ENCODE assay signal across 22 cellular contexts in the genomic region with DNA sequence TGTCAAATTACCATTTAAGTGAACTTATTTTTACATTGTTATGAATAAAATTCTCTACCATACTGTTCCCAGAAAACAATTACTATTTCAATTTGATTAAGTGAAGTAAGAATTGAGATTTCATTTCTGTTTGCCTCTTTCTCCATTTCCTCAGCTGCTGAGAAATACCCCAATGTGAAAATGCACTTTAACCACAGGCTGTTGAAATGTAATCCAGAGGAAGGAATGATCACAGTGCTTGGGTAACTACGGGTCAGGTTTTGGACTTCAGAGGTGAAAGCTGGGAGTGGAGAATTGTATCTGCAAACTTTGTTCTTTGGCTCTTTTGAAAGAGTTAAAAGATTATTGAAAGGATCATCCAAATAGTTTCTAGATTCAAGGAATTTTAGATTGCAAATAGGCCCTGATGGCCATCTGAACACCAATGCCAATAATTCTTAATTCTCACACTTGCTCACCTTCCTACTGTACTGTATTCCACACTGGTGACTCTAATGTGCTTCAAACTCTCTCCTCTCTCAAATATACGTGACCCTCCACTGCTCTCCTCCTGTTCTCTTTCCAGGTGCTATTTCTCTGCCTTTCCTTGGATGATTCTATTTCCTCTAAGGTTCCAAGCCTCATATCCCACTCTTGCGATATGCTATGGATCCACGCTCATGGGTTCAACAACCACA. TPM values are rescaled to one million over a fixed set of nuclear protein-coding genes. Genes with fewer than 3 reads are reported as not detected.
A peak's percentile ranks its signal among the peaks of the same experiment; 100 is the strongest.
DNase-seq lines count a peak whose midpoint lies in the region; ATAC-seq and TF ChIP-seq lines count a peak whose summit lies in the region.
"Had no signal": no experiment of that assay in that cellular context is flagged by ENCODE, and none has a peak within 500 bp of the region (broad histone marks: within the 10 kb centered on the region; RNA-seq: fewer than 3 reads in every experiment).

No MANE protein-coding gene starts in this region.

- H3K27me3 Mint-ChIP-seq in naive B cell, result no peaks in the 10 kb centered on the region

- H3K4me3 ChIP-seq in NB4 (ENCODE audit: low read depth, low read length), result no peak overlapping the region
- H3K4me3 ChIP-seq in choroid plexus epithelial cell (ENCODE audit: low read depth, low read length), result no peak overlapping the region
- H3K4me3 ChIP-seq: coronary artery, heart left ventricle, K562, lower lobe of right lung had no signal

- TF ChIP-seq CTCF in NB4 (IDR thresholded peaks at IDR 0.05; ENCODE audit: low read depth, low read length), result no peak
- TF ChIP-seq CTCF in choroid plexus epithelial cell (conservative IDR thresholded peaks at IDR 0.05; ENCODE audit: low read depth, low read length), result no peak

- no peak overlapping the region for H3K4me3 Mint-ChIP-seq in naive B cell
- H3K4me3 Mint-ChIP-seq: activated CD4-positive, alpha-beta T cell treated with anti-CD3 and anti-CD28 coated beads, Interleukin-2, amount 10 ng/mL, durations not matched to agents 24 days and 14 days; CD4-positive, alpha-beta memory T cell had no signal

- ATAC-seq in naive B cell (ENCODE audit: low read depth in 2 of 2), result no peak
- ATAC-seq: heart left ventricle, K562, lower lobe of right lung had no signal

- peaks cover 31 to 40% of the 10 kb centered on the region in 2 donors for H3K36me3 Mint-ChIP-seq in naive B cell
- H3K36me3 Mint-ChIP-seq: CD4-positive, alpha-beta memory T cell had no signal

- H3K4me1 Mint-ChIP-seq in naive B cell, result peaks cover 20 to 25% (median 22%) of the 10 kb centered on the region in 3 donors
- H3K4me1 Mint-ChIP-seq: activated CD4-positive, alpha-beta T cell treated with anti-CD3 and anti-CD28 coated beads, Interleukin-2, amount 10 ng/mL, durations not matched to agents 24 days and 14 days had no signal

- DNase-seq in CD1c-positive myeloid dendritic cell (ENCODE audit: extremely low spot score) (peak; percentile 26), NB4 (ENCODE audit: low read depth) (peak; percentile 55), choroid plexus epithelial cell (ENCODE audit: low read depth) (peak; percentile 9), naive B cell (no peak), GDM1 (lab: John Stamatoyannopoulos, UW) (no peak), hepatic stellate cell (ENCODE audit: low spot score) (no peak), AG08396 (ENCODE audit: low spot score) (no peak), HUDEP-2 (lab: John Stamatoyannopoulos, UW; ENCODE audit: unreplicated experiment in 76 of 76) (no peak)
- DNase-seq: ACHN; activated CD4-positive, alpha-beta T cell treated with anti-CD3 and anti-CD28 coated beads, Interleukin-2, amount 10 ng/mL, durations not matched to agents 24 days and 14 days; CD4-positive, alpha-beta memory T cell; DMS79; GOT3; heart left ventricle; lower lobe of right lung; NCI-H1105; NCI-H524; occipital lobe; stimulated activated CD8-positive, alpha-beta memory T cell treated with anti-CD3 and anti-CD28 coated beads, Interleukin-4, amount 100 ng/mL, for 48 hours had no signal

- no peak for TF ChIP-seq POLR2A in NB4 (IDR thresholded peaks at IDR 0.05; ENCODE audit: extremely low read depth, insufficient read length)

- no peaks in the 10 kb centered on the region for H3K9me3 Mint-ChIP-seq in naive B cell
- H3K9me3 Mint-ChIP-seq: activated CD4-positive, alpha-beta T cell treated with anti-CD3 and anti-CD28 coated beads, Interleukin-2, amount 10 ng/mL, durations not matched to agents 24 days and 14 days; activated T-helper 2 cell treated with anti-CD3 and anti-CD28 coated beads, Interferon-gamma antibody, Interleukin-2, Interleukin-4, amounts not matched to agents 10 μg/mL and 5 μg/mL and 100 μg/mL, durations not matched to agents 14 hours and 24 hours and 36 hours; CD4-positive, alpha-beta memory T cell had no signal

- H3K27ac Mint-ChIP-seq in naive B cell, result peak overlapping the region in 4 of 6 donors; percentile 6 to 73 (median 42)
- H3K27ac Mint-ChIP-seq: activated CD4-positive, alpha-beta T cell treated with anti-CD3 and anti-CD28 coated beads, Interleukin-2, amount 10 ng/mL, durations not matched to agents 24 days and 14 days; activated T-helper 2 cell treated with anti-CD3 and anti-CD28 coated beads, Interferon-gamma antibody, Interleukin-2, Interleukin-4, amounts not matched to agents 10 μg/mL and 5 μg/mL and 100 μg/mL, durations not matched to agents 14 hours and 24 hours and 36 hours; CD4-positive, alpha-beta memory T cell had no signal

RNA-seq across cellular contexts. Expression of gene KMO, which starts 28.5 kb away (rescaled TPM):
- 10 to 100 TPM; 44.0 to 70.6 (median 53.4) TPM for polyA plus RNA-seq in naive B cell (ENCODE audit: low read depth in 6 of 6)

RNA-seq across cellular contexts. Expression of gene FH, which starts 41.1 kb away (rescaled TPM):
- 10 to 100 TPM; 34.4 to 54.2 (median 46.2) TPM for polyA plus RNA-seq in naive B cell (ENCODE audit: low read depth in 6 of 6)

Comparison
In these comparisons a context has a peak if more than half of its experiments do, and no peak if none do; other contexts are left out.
1. DNase-seq: peak in CD1c-positive myeloid dendritic cell (single experiment), NB4 (single experiment) and choroid plexus epithelial cell (single experiment); none in naive B cell (single experiment), GDM1 (single experiment), hepatic stellate cell (single experiment), AG08396 (single experiment) and HUDEP-2 (0 of 76).